Comparison of ENCODE assay signal across 24 cellular contexts in the genomic region with DNA sequence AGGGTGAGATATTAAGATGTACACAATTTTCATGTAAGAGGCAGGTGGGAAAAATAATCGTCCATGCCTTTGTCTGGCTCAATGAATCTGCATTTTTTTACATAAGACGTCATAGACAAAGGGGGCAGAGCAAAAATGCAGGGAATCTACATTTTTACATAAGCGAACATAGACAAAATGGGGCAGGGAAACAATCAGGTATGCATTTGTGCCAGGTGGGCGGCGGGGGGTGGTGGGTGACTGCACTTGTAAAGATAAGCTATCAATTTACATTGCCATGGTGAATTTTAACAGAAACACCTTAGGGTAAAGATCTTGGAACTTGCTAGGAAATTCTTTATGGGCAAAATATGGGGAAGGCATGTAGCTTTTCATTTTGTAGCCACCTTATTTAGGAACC.
"Had no signal": no experiment of that assay in that cellular context is flagged by ENCODE, and none has a peak within 500 bp of the region (broad histone marks: within the 10 kb centered on the region; RNA-seq: fewer than 3 reads in every experiment).

No MANE protein-coding gene starts in this region.

- H3K4me3 ChIP-seq: neural progenitor cell, pancreas, prostate gland, right lobe of liver, sigmoid colon, stomach, thoracic aorta, thyroid gland, tibial nerve, upper lobe of left lung, vagina had no signal

- H3K9me3 Mint-ChIP-seq: naive B cell; natural killer cell treated with Interleukin-12 subunit alpha and Interleukin-12 subunit beta and Interleukin-15 and Interleukin-18, amount 100 ng/mL, for 72 hours; neural progenitor cell; stimulated activated effector memory CD8-positive, alpha-beta T cell treated with anti-CD3 and anti-CD28 coated beads, Interleukin-12 subunit alpha, Interleukin-12 subunit beta, amount 100 ng/mL, for 72 hours; stimulated activated naive CD8-positive, alpha-beta T cell treated with anti-CD3 and anti-CD28 coated beads, Interleukin-15, Interleukin-2, amounts not matched to agents 100 ng/mL and 50 ng/mL, for 24 hours had no signal

- H3K4me3 Mint-ChIP-seq: naive B cell; naive thymus-derived CD8-positive, alpha-beta T cell; natural killer cell treated with Interleukin-12 subunit alpha and Interleukin-12 subunit beta and Interleukin-15 and Interleukin-18, amount 100 ng/mL, for 72 hours; neural progenitor cell; stimulated activated effector memory CD8-positive, alpha-beta T cell treated with anti-CD3 and anti-CD28 coated beads, Interleukin-12 subunit alpha, Interleukin-12 subunit beta, amount 100 ng/mL, for 72 hours; stimulated activated naive B cell treated with anti-CD40 and anti-IgM and Interleukin-4, amounts not matched to agents 10 μg/mL and 1 μg/mL and 100 μg/mL, for 72 hours; stimulated activated naive CD8-positive, alpha-beta T cell treated with anti-CD3 and anti-CD28 coated beads, Interleukin-15, Interleukin-2, amounts not matched to agents 100 ng/mL and 50 ng/mL, for 24 hours had no signal

- H3K27ac Mint-ChIP-seq: naive B cell; naive thymus-derived CD8-positive, alpha-beta T cell; natural killer cell treated with Interleukin-12 subunit alpha and Interleukin-12 subunit beta and Interleukin-15 and Interleukin-18, amount 100 ng/mL, for 72 hours; neural progenitor cell; stimulated activated effector memory CD8-positive, alpha-beta T cell treated with anti-CD3 and anti-CD28 coated beads, Interleukin-12 subunit alpha, Interleukin-12 subunit beta, amount 100 ng/mL, for 72 hours; stimulated activated naive B cell treated with anti-CD40 and anti-IgM and Interleukin-4, amounts not matched to agents 10 μg/mL and 1 μg/mL and 100 μg/mL, for 72 hours; stimulated activated naive CD8-positive, alpha-beta T cell treated with anti-CD3 and anti-CD28 coated beads, Interleukin-15, Interleukin-2, amounts not matched to agents 100 ng/mL and 50 ng/mL, for 24 hours had no signal

- H3K27me3 ChIP-seq: neural progenitor cell, pancreas, right lobe of liver, sigmoid colon, stomach, thyroid gland, tibial nerve, upper lobe of left lung, vagina had no signal

- H3K27ac ChIP-seq: neural progenitor cell, pancreas, prostate gland, right lobe of liver, sigmoid colon, stomach, thoracic aorta, thyroid gland, tibial nerve, upper lobe of left lung, vagina had no signal

- ATAC-seq: naive thymus-derived CD8-positive, alpha-beta T cell; natural killer cell treated with Interleukin-12 subunit alpha and Interleukin-12 subunit beta and Interleukin-15 and Interleukin-18, amount 100 ng/mL, for 72 hours; pancreas; right cardiac atrium; right lobe of liver; stimulated activated effector memory CD8-positive, alpha-beta T cell treated with anti-CD3 and anti-CD28 coated beads, Interleukin-12 subunit alpha, Interleukin-12 subunit beta, amount 100 ng/mL, for 72 hours; stimulated activated naive B cell treated with anti-CD40 and anti-IgM and Interleukin-4, amounts not matched to agents 10 μg/mL and 1 μg/mL and 100 μg/mL, for 72 hours had no signal

- DNase-seq: naive B cell; naive thymus-derived CD8-positive, alpha-beta T cell; occipital lobe; pancreas; right cardiac atrium; right lobe of liver; sigmoid colon; small intestine; stimulated activated CD4-positive, alpha-beta T cell treated with anti-CD3 and anti-CD28 coated beads, Interleukin-15, amount 100 ng/mL, for 24 hours; stimulated activated CD4-positive, alpha-beta T cell treated with anti-CD3 and anti-CD28 coated beads, Interleukin-4, amount 100 ng/mL, for 24 hours; stimulated activated naive B cell treated with anti-CD40 and anti-IgM and Interleukin-4, amounts not matched to agents 10 μg/mL and 1 μg/mL and 100 μg/mL, for 72 hours; stimulated activated naive CD4-positive, alpha-beta T cell treated with Interleukin-2 at 50 U/mL for 16 hours; stomach; thyroid gland; upper lobe of left lung had no signal

- H3K4me2 ChIP-seq: neural progenitor cell had no signal

- H3K9ac ChIP-seq: neural progenitor cell had no signal

- H3K9me3 ChIP-seq: pancreas, prostate gland, right lobe of liver, sigmoid colon, stomach, thoracic aorta, thyroid gland, tibial nerve, upper lobe of left lung, vagina had no signal

- FAIRE-seq: pancreas, small intestine, urothelium cell line had no signal

- H3K36me3 ChIP-seq: neural progenitor cell, pancreas, prostate gland, right lobe of liver, sigmoid colon, stomach, thoracic aorta, thyroid gland, tibial nerve, upper lobe of left lung, vagina had no signal

- H3K36me3 Mint-ChIP-seq: naive B cell; naive thymus-derived CD8-positive, alpha-beta T cell; natural killer cell treated with Interleukin-12 subunit alpha and Interleukin-12 subunit beta and Interleukin-15 and Interleukin-18, amount 100 ng/mL, for 72 hours; neural progenitor cell; stimulated activated effector memory CD8-positive, alpha-beta T cell treated with anti-CD3 and anti-CD28 coated beads, Interleukin-12 subunit alpha, Interleukin-12 subunit beta, amount 100 ng/mL, for 72 hours; stimulated activated naive B cell treated with anti-CD40 and anti-IgM and Interleukin-4, amounts not matched to agents 10 μg/mL and 1 μg/mL and 100 μg/mL, for 72 hours had no signal

- H3K4me1 Mint-ChIP-seq: naive B cell; naive thymus-derived CD8-positive, alpha-beta T cell; neural progenitor cell; stimulated activated effector memory CD8-positive, alpha-beta T cell treated with anti-CD3 and anti-CD28 coated beads, Interleukin-12 subunit alpha, Interleukin-12 subunit beta, amount 100 ng/mL, for 72 hours; stimulated activated naive B cell treated with anti-CD40 and anti-IgM and Interleukin-4, amounts not matched to agents 10 μg/mL and 1 μg/mL and 100 μg/mL, for 72 hours had no signal

- H3K4me1 ChIP-seq: pancreas, prostate gland, right lobe of liver, sigmoid colon, stomach, tibial nerve had no signal

- H2AFZ ChIP-seq: neural progenitor cell had no signal
